18 cellular contexts compared by ENCODE assay signal in genomic region chr19:2129486-2129885, GRCh38.
"Had no signal": no experiment of that assay in that cellular context is flagged by ENCODE, and none has a peak within 500 bp of the region (broad histone marks: within the 10 kb centered on the region; RNA-seq: fewer than 3 reads in every experiment).

No MANE protein-coding gene starts in this region.

- H3K4me3 Mint-ChIP-seq: activated B cell treated with CpG ODN at 0.5 μM for 24 hours; activated CD4-positive, alpha-beta T cell treated with anti-CD3 and anti-CD28 coated beads for 36 hours; activated naive CD8-positive, alpha-beta T cell treated with anti-CD3 and anti-CD28 coated beads for 36 hours; central memory CD8-positive, alpha-beta T cell; naive B cell; stimulated activated naive B cell treated with anti-CD40 and anti-IgM and Interleukin-4, amounts not matched to agents 10 μg/mL and 1 μg/mL and 100 μg/mL, for 72 hours; T-helper 1 cell treated with Interleukin-12 subunit alpha and Interleukin-12 subunit beta and Interleukin-4 antibody, amounts not matched to agents 30 μg/mL and 1 μg/mL, for 36 hours had no signal

- ATAC-seq: activated CD4-positive, alpha-beta T cell treated with anti-CD3 and anti-CD28 coated beads for 36 hours; foreskin keratinocyte; stimulated activated naive B cell treated with anti-CD40 and anti-IgM and Interleukin-4, amounts not matched to agents 10 μg/mL and 1 μg/mL and 100 μg/mL, for 72 hours had no signal

- H3K4me3 ChIP-seq: sigmoid colon, smooth muscle cell, upper lobe of left lung had no signal

- H3K4me1 Mint-ChIP-seq: activated B cell treated with CpG ODN at 0.5 μM for 24 hours; activated CD4-positive, alpha-beta T cell treated with anti-CD3 and anti-CD28 coated beads for 36 hours; activated naive CD8-positive, alpha-beta T cell treated with anti-CD3 and anti-CD28 coated beads for 36 hours; central memory CD8-positive, alpha-beta T cell had no signal

- H3K27me3 Mint-ChIP-seq: activated B cell treated with CpG ODN at 0.5 μM for 24 hours; activated CD4-positive, alpha-beta T cell treated with anti-CD3 and anti-CD28 coated beads for 36 hours; activated naive CD8-positive, alpha-beta T cell treated with anti-CD3 and anti-CD28 coated beads for 36 hours; central memory CD8-positive, alpha-beta T cell; naive B cell; stimulated activated naive B cell treated with anti-CD40 and anti-IgM and Interleukin-4, amounts not matched to agents 10 μg/mL and 1 μg/mL and 100 μg/mL, for 72 hours had no signal

- H3K9me3 ChIP-seq: sigmoid colon, upper lobe of left lung had no signal

- DNase-seq: activated B cell treated with CpG ODN at 0.5 μM for 24 hours; activated CD4-positive, alpha-beta T cell treated with anti-CD3 and anti-CD28 coated beads for 36 hours; activated CD4-positive, alpha-beta T cell treated with anti-CD3 and anti-CD28 coated beads, Interleukin-2, amount 50 U/mL, for 4 hours; activated naive CD4-positive, alpha-beta T cell treated with Interleukin-2 at 50 U/mL for 16 hours; activated naive CD8-positive, alpha-beta T cell treated with anti-CD3 and anti-CD28 coated beads for 36 hours; activated T-cell treated with anti-CD3 and anti-CD28 coated beads, Interleukin-2, amount 50 U/mL, for 48 hours; effector memory CD4-positive, alpha-beta T cell; foreskin keratinocyte; glutamatergic neuron; naive B cell; occipital lobe; sigmoid colon; stimulated activated CD4-positive, alpha-beta T cell treated with anti-CD3 and anti-CD28 coated beads, Interleukin-15, amount 100 ng/mL, for 24 hours; stimulated activated naive B cell treated with anti-CD40 and anti-IgM and Interleukin-4, amounts not matched to agents 10 μg/mL and 1 μg/mL and 100 μg/mL, for 72 hours had no signal

- H3K27ac ChIP-seq: foreskin keratinocyte, sigmoid colon, upper lobe of left lung had no signal

- H3K4me1 ChIP-seq: foreskin keratinocyte, sigmoid colon, upper lobe of left lung had no signal

- H3K27me3 ChIP-seq: foreskin keratinocyte, sigmoid colon, upper lobe of left lung had no signal

- H3K9me3 Mint-ChIP-seq: activated B cell treated with CpG ODN at 0.5 μM for 24 hours; activated naive CD8-positive, alpha-beta T cell treated with anti-CD3 and anti-CD28 coated beads for 36 hours; central memory CD8-positive, alpha-beta T cell; naive B cell; stimulated activated naive B cell treated with anti-CD40 and anti-IgM and Interleukin-4, amounts not matched to agents 10 μg/mL and 1 μg/mL and 100 μg/mL, for 72 hours; T-helper 1 cell treated with Interleukin-12 subunit alpha and Interleukin-12 subunit beta and Interleukin-4 antibody, amounts not matched to agents 30 μg/mL and 1 μg/mL, for 36 hours had no signal

- H3K27ac Mint-ChIP-seq: activated B cell treated with CpG ODN at 0.5 μM for 24 hours; activated CD4-positive, alpha-beta T cell treated with anti-CD3 and anti-CD28 coated beads for 36 hours; activated naive CD8-positive, alpha-beta T cell treated with anti-CD3 and anti-CD28 coated beads for 36 hours; naive B cell; stimulated activated naive B cell treated with anti-CD40 and anti-IgM and Interleukin-4, amounts not matched to agents 10 μg/mL and 1 μg/mL and 100 μg/mL, for 72 hours; T-helper 1 cell treated with Interleukin-12 subunit alpha and Interleukin-12 subunit beta and Interleukin-4 antibody, amounts not matched to agents 30 μg/mL and 1 μg/mL, for 36 hours had no signal
